Comparison of ENCODE assay signal across 1 cellular context in the genomic region with DNA sequence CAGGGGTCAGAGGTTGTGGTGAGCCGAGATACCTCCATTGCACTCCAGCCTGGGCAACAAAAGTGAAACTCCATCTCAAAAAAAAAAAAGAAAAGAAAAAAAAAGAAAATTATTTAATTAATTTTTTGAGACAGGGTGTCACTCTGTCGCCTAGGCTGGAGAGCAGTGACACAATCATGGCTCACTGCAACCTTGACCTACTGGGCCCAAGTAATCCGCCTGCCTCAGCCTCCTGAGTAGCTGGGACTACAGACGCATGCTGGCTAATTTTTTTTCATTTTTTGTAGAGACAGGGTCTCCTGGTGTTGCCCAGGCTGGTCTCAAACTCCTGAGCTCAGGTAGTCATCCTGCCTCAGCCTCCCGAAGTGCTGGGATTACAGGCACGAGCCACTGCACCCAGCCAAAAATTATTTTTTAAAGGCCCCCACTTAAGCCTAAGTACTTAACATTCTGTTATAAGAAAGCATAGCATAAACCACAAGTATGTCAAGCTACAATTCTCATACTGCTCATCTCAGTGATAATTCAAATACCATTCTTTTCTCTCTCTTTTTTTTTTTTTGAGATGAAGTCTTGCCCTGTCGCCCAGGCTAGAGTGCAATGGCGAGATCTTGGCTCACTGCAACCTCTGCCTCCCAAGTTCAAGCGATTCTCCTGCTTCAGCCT.
TF ChIP-seq lines count a peak whose summit lies in the region.

No MANE protein-coding gene starts in this region.

TF ChIP-seq in WTC11, 78 proteins besides CTCF, POLR2A, EP300 and RAD21:
- no peak for TF ChIP-seq NFYB (CRISPR knock-in tag; conservative IDR thresholded peaks at IDR 0.05; ENCODE audit: low read depth)
- TF ChIP-seq JAZF1 (CRISPR knock-in tag; IDR thresholded peaks at IDR 0.05) = no peak
- TF ChIP-seq, protein P1, sequence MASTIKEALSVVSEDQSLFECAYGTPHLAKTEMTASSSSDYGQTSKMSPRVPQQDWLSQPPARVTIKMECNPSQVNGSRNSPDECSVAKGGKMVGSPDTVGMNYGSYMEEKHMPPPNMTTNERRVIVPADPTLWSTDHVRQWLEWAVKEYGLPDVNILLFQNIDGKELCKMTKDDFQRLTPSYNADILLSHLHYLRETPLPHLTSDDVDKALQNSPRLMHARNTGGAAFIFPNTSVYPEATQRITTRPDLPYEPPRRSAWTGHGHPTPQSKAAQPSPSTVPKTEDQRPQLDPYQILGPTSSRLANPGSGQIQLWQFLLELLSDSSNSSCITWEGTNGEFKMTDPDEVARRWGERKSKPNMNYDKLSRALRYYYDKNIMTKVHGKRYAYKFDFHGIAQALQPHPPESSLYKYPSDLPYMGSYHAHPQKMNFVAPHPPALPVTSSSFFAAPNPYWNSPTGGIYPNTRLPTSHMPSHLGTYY (CRISPR knock-in tag; IDR thresholded peaks at IDR 0.05) = no peak
- no peak for TF ChIP-seq ZNF138 (CRISPR knock-in tag; conservative IDR thresholded peaks at IDR 0.05)
- no peak for TF ChIP-seq AFF4 (CRISPR knock-in tag; IDR thresholded peaks at IDR 0.05; ENCODE audit: borderline replicate concordance)
- no peak for TF ChIP-seq ZNF232 (CRISPR knock-in tag; IDR thresholded peaks at IDR 0.05)
- TF ChIP-seq, protein P2, sequence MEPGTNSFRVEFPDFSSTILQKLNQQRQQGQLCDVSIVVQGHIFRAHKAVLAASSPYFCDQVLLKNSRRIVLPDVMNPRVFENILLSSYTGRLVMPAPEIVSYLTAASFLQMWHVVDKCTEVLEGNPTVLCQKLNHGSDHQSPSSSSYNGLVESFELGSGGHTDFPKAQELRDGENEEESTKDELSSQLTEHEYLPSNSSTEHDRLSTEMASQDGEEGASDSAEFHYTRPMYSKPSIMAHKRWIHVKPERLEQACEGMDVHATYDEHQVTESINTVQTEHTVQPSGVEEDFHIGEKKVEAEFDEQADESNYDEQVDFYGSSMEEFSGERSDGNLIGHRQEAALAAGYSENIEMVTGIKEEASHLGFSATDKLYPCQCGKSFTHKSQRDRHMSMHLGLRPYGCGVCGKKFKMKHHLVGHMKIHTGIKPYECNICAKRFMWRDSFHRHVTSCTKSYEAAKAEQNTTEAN (CRISPR knock-in tag; IDR thresholded peaks at IDR 0.05) = no peak
- no peak for TF ChIP-seq NR3C1 (CRISPR knock-in tag; conservative IDR thresholded peaks at IDR 0.05; ENCODE audit: low read depth)
- no peak for TF ChIP-seq GTF2I (CRISPR knock-in tag; conservative IDR thresholded peaks at IDR 0.05)
- no peak for TF ChIP-seq CBFB (CRISPR knock-in tag; IDR thresholded peaks at IDR 0.05; ENCODE audit: low read depth)
